Comparison of ENCODE assay signal across 11 cellular contexts in the genomic region with DNA sequence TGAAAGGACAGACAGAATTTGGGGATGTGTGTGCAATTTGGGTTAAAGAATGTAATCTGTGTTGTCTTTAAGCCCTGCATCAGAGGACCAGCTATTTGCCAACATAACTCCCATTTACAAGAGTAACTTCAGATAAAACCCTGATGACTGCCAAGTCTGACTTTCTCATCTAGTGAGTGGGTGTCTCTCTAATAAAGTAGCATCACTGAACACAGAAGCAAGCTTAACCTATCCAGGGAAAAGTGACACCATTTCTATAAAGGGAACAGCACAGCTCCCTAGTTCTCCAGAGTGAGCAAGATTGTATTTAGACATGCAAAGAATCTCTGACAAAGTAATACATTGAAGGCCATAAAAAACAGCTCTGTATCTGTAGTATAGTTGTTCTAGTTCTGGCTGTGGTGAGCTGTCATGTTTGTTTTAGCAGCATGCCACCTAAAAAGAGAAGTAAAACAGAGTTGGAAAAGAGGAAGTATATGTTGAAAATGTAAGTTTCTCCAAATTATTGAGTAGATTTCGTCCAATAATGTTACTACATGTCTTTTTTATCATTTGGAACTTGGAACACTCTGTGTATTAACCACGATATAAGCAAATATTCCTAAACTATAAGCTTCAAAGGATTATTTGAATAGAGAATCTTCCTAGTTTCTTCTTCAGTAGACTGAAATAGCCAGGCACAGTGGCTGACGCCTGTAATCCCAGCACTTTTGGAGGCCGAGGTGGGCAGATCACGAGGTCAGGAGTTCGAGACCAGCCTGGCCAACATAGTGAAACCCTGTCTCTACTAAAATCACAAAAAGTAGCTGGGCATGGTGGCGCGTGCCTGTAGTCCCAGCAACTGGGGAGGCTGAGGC. TPM values are rescaled to one million over a fixed set of nuclear protein-coding genes. Genes with fewer than 3 reads are reported as not detected.
A peak's percentile ranks its signal among the peaks of the same experiment; 100 is the strongest.
DNase-seq lines count a peak whose midpoint lies in the region; ATAC-seq and TF ChIP-seq lines count a peak whose summit lies in the region.
"Had no signal": no experiment of that assay in that cellular context is flagged by ENCODE, and none has a peak within 500 bp of the region (broad histone marks: within the 10 kb centered on the region; RNA-seq: fewer than 3 reads in every experiment).

No MANE protein-coding gene starts in this region.

- TF ChIP-seq CTCF in HEK293 (tag by site-specific recombination; IDR thresholded peaks at IDR 0.05) (no peak), left lung (IDR thresholded peaks at IDR 0.05) (no peak), natural killer cell (IDR thresholded peaks at IDR 0.05) (no peak)

- H3K27ac Mint-ChIP-seq in natural killer cell, result no peak overlapping the region
- H3K27ac Mint-ChIP-seq in activated CD8-positive, alpha-beta memory T cell treated with anti-CD3 and anti-CD28 coated beads, Interleukin-2, amount 10 ng/mL, durations not matched to agents 7 days and 5 days, result no peak overlapping the region
- H3K27ac Mint-ChIP-seq: activated naive CD8-positive, alpha-beta T cell treated with anti-CD3 and anti-CD28 coated beads, Interleukin-2, amount 10 ng/mL, durations not matched to agents 7 days and 5 days had no signal

- ATAC-seq in left lung (peak; percentile 44), GM18873 (IDR thresholded peaks at IDR 0.05; ENCODE audit: low FRiP score, unreplicated experiment) (no peak), natural killer cell (no peak)
- no peak for ATAC-seq in activated CD8-positive, alpha-beta memory T cell treated with anti-CD3 and anti-CD28 coated beads, Interleukin-2, amount 10 ng/mL, durations not matched to agents 7 days and 5 days

- peaks cover 0 to 5% of the 10 kb centered on the region in 2 donors for H3K4me1 Mint-ChIP-seq in natural killer cell
- peaks cover 26% of the 10 kb centered on the region for H3K4me1 Mint-ChIP-seq in activated CD8-positive, alpha-beta memory T cell treated with anti-CD3 and anti-CD28 coated beads, Interleukin-2, amount 10 ng/mL, durations not matched to agents 7 days and 5 days

- no peaks in the 10 kb centered on the region for H4K20me1 ChIP-seq in BLaER1 treated with 17β-estradiol and CSF1 and Interleukin-3, amounts not matched to agents 10 nM and 100 nM

- H3K4me3 ChIP-seq in BLaER1 treated with 17β-estradiol and CSF1 and Interleukin-3, amounts not matched to agents 10 nM and 100 nM, result no peak overlapping the region
- H3K4me3 ChIP-seq in HEK293 (ENCODE audit: low read depth, low read length), result no peak overlapping the region
- H3K4me3 ChIP-seq in left lung, result no peak overlapping the region
- H3K4me3 ChIP-seq: lower lobe of right lung, testis had no signal

- peak overlapping the region in 9 of 11 experiments; percentile 32 to 74 (median 59); a peak in 18 of 22 replicates for H3K27ac ChIP-seq in BLaER1 treated with 17β-estradiol and CSF1 and Interleukin-3, amounts not matched to agents 10 nM and 100 nM
- H3K27ac ChIP-seq in HEK293 (ENCODE audit: extremely low read depth, low read depth, low read length) (no peak overlapping the region), left lung (peak overlapping the region; percentile 9 to 71)
- H3K27ac ChIP-seq: lower lobe of right lung had no signal

- DNase-seq in SIG-M5 (lab: John Stamatoyannopoulos, UW) (peak; percentile 83), left lung (no peak), NCI-H187 (lab: John Stamatoyannopoulos, UW) (no peak), natural killer cell (no peak)
- no peak for DNase-seq in activated CD8-positive, alpha-beta memory T cell treated with anti-CD3 and anti-CD28 coated beads, Interleukin-2, amount 10 ng/mL, durations not matched to agents 7 days and 5 days
- DNase-seq: activated naive CD8-positive, alpha-beta T cell treated with anti-CD3 and anti-CD28 coated beads, Interleukin-2, amount 10 ng/mL, durations not matched to agents 7 days and 5 days; lower lobe of right lung; testis had no signal

- H3K36me3 Mint-ChIP-seq in natural killer cell, result no peaks in the 10 kb centered on the region
- peaks cover 2% of the 10 kb centered on the region for H3K36me3 Mint-ChIP-seq in activated CD8-positive, alpha-beta memory T cell treated with anti-CD3 and anti-CD28 coated beads, Interleukin-2, amount 10 ng/mL, durations not matched to agents 7 days and 5 days
- H3K36me3 Mint-ChIP-seq: activated naive CD8-positive, alpha-beta T cell treated with anti-CD3 and anti-CD28 coated beads, Interleukin-2, amount 10 ng/mL, durations not matched to agents 7 days and 5 days had no signal

- H3K9me3 ChIP-seq in BLaER1 treated with 17β-estradiol and CSF1 and Interleukin-3, amounts not matched to agents 10 nM and 100 nM (replicated peaks in 1 of 11), result no peaks in the 10 kb centered on the region
- H3K9me3 ChIP-seq in HEK293 (ENCODE audit: control insufficient read depth, insufficient read depth, low read depth, low read length) (no peaks in the 10 kb centered on the region), left lung (no peaks in the 10 kb centered on the region)
- H3K9me3 ChIP-seq: lower lobe of right lung, testis had no signal

- no peaks in the 10 kb centered on the region for H3K9me3 Mint-ChIP-seq in natural killer cell
- H3K9me3 Mint-ChIP-seq in activated CD8-positive, alpha-beta memory T cell treated with anti-CD3 and anti-CD28 coated beads, Interleukin-2, amount 10 ng/mL, durations not matched to agents 7 days and 5 days (ENCODE audit: low read depth), result no peaks in the 10 kb centered on the region

- peak overlapping the region in 8 of 11 experiments; percentile 30 to 85 (median 68); a peak in 16 of 22 replicates for H3K4me2 ChIP-seq in BLaER1 treated with 17β-estradiol and CSF1 and Interleukin-3, amounts not matched to agents 10 nM and 100 nM

- intact Hi-C loops in left lung (cut with DNase I) (no loop called here), natural killer cell (cut with micrococcal nuclease) (no loop called here)

- CTCF ChIA-PET in HEK293 (lab: Yijun Ruan, JAX), result interaction anchor here (0.5 to 1.6 kb wide), 14 partner anchors 9 to 143 kb away, joined by 3 to 8 read pairs (median 3); a partner anchor contains a TSS
- CTCF ChIA-PET in activated CD8-positive, alpha-beta memory T cell treated with anti-CD3 and anti-CD28 coated beads, Interleukin-2, amount 10 ng/mL, durations not matched to agents 7 days and 5 days (lab: Charles Lee), result interaction anchor here (1.0 to 1.9 kb wide), 7 partner anchors 9 to 142 kb away, joined by 3 to 16 read pairs (median 3); a partner anchor contains a TSS

- no peaks in the 10 kb centered on the region for H3K27me3 ChIP-seq in BLaER1 treated with 17β-estradiol and CSF1 and Interleukin-3, amounts not matched to agents 10 nM and 100 nM
- no peaks in the 10 kb centered on the region for H3K27me3 ChIP-seq in left lung
- H3K27me3 ChIP-seq: testis had no signal

- POLR2A ChIA-PET in HEK293 (lab: Yijun Ruan, JAX), result interaction anchor here (0.5 to 1.3 kb wide), 7 partner anchors 9 to 398 kb away, joined by 3 to 10 read pairs (median 5); a partner anchor contains a TSS

- H3K9ac ChIP-seq in BLaER1 treated with 17β-estradiol and CSF1 and Interleukin-3, amounts not matched to agents 10 nM and 100 nM, result peak overlapping the region in 8 of 11 experiments; percentile 3 to 58 (median 40); a peak in 11 of 22 replicates

- no peaks in the 10 kb centered on the region for H3K36me3 ChIP-seq in BLaER1 treated with 17β-estradiol and CSF1 and Interleukin-3, amounts not matched to agents 10 nM and 100 nM
- H3K36me3 ChIP-seq in HEK293 (ENCODE audit: control insufficient read depth in 2 of 2, insufficient read depth in 1 of 2, low read length in 2 of 2) (no peaks in the 10 kb centered on the region), left lung (no peaks in the 10 kb centered on the region)
- H3K36me3 ChIP-seq: lower lobe of right lung had no signal

- peaks cover 15 to 21% of the 10 kb centered on the region in 2 donors for H3K27me3 Mint-ChIP-seq in natural killer cell (ENCODE audit: low read depth in 2 of 2)
- H3K27me3 Mint-ChIP-seq in activated CD8-positive, alpha-beta memory T cell treated with anti-CD3 and anti-CD28 coated beads, Interleukin-2, amount 10 ng/mL, durations not matched to agents 7 days and 5 days, result no peaks in the 10 kb centered on the region
- H3K27me3 Mint-ChIP-seq: activated naive CD8-positive, alpha-beta T cell treated with anti-CD3 and anti-CD28 coated beads, Interleukin-2, amount 10 ng/mL, durations not matched to agents 7 days and 5 days had no signal

- no peak overlapping the region for H3K4me3 Mint-ChIP-seq in natural killer cell
- H3K4me3 Mint-ChIP-seq in activated CD8-positive, alpha-beta memory T cell treated with anti-CD3 and anti-CD28 coated beads, Interleukin-2, amount 10 ng/mL, durations not matched to agents 7 days and 5 days, result no peak overlapping the region
- H3K4me3 Mint-ChIP-seq: activated naive CD8-positive, alpha-beta T cell treated with anti-CD3 and anti-CD28 coated beads, Interleukin-2, amount 10 ng/mL, durations not matched to agents 7 days and 5 days had no signal

- H3K4me1 ChIP-seq in BLaER1 treated with 17β-estradiol and CSF1 and Interleukin-3, amounts not matched to agents 10 nM and 100 nM, result peaks cover 8 to 34% (median 20%) of the 10 kb centered on the region in 10 experiments; a peak in 18 of 20 replicates
- H3K4me1 ChIP-seq in HEK293 (ENCODE audit: control insufficient read depth, insufficient read depth, low read length), result 0 out of 2 replicates have a peak, but pooled peaks cover 2% of the 10 kb centered on the region
- H3K4me1 ChIP-seq in left lung, result peaks cover 0 to 14% of the 10 kb centered on the region in 2 donors

TF ChIP-seq in HEK293, 187 proteins besides CTCF, POLR2A, EP300 and RAD21 (continues in another document):
- TF ChIP-seq KLF1 (tag by site-specific recombination; IDR thresholded peaks at IDR 0.05) (no peak), KLF10 (tag by site-specific recombination; IDR thresholded peaks at IDR 0.05) (no peak), ZBTB20 (tag by site-specific recombination; IDR thresholded peaks at IDR 0.05) (no peak), HOXA7 (CRISPR knock-in tag; IDR thresholded peaks at IDR 0.05; ENCODE audit: borderline replicate concordance) (no peak), ZNF529 (tag by site-specific recombination; IDR thresholded peaks at IDR 0.05; ENCODE audit: insufficient replicate concordance) (no peak)
- TF ChIP-seq, protein P1, sequence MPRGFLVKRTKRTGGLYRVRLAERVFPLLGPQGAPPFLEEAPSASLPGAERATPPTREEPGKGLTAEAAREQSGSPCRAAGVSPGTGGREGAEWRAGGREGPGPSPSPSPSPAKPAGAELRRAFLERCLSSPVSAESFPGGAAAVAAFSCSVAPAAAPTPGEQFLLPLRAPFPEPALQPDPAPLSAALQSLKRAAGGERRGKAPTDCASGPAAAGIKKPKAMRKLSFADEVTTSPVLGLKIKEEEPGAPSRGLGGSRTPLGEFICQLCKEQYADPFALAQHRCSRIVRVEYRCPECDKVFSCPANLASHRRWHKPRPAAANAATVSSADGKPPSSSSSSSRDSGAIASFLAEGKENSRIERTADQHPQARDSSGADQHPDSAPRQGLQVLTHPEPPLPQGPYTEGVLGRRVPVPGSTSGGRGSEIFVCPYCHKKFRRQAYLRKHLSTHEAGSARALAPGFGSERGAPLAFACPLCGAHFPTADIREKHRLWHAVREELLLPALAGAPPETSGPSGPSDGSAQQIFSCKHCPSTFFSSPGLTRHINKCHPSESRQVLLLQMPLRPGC (tag by site-specific recombination; IDR thresholded peaks at IDR 0.05), result no peak

RNA-seq across cellular contexts. Expression of a gene that starts 8.8 kb away (rescaled TPM):
- total RNA-seq in left lung (10 to 100 TPM; 42.2 to 89.8 TPM), natural killer cell (100 to 1,000 TPM; 188 to 242 (median 215) TPM)
- total RNA-seq in activated CD8-positive, alpha-beta memory T cell treated with anti-CD3 and anti-CD28 coated beads, Interleukin-2, amount 10 ng/mL, durations not matched to agents 7 days and 5 days, result 100 to 1,000 TPM; 361 to 464 TPM
